ENCODE assay signal across 8 cellular contexts in the genomic region with DNA sequence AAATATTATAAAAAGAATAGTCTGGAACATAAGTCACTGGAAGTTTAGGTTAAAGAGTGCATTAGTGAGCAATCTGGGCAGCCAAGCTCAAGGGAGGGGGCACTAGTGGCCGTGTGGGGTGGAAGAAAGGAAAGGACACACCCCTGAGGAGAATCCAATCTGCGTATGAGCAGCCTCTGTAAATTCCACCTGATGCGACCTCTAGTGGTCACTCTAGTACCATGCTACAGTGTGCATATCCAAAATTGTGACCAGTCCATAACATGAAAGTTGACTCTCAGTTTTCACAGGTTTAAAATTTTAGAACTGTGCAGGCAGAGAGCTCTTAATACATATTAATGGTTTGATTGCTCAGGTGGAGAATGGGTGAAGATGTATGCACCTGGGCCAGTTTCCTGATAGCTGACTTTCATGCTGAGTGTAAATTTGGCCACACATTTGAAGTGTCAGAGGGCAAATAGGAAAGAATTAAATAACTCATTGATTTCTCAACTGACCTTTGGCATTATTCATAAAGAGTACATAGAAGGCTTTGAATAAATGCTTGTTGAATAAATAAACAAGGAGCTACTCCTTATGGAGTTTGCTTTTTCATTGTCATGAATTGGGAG.
DNase-seq lines count a peak whose midpoint lies in the region; ATAC-seq and TF ChIP-seq lines count a peak whose summit lies in the region.

No MANE protein-coding gene starts in this region.

- no peaks in the 10 kb centered on the region for H3K36me3 ChIP-seq in fibroblast of lung (ENCODE audit: control insufficient read depth, insufficient read depth, low read length)
- H3K36me3 ChIP-seq in neural cell (ENCODE audit: insufficient read depth, low read length) = no peaks in the 10 kb centered on the region
- no peaks in the 10 kb centered on the region for H3K36me3 ChIP-seq in aorta (ENCODE audit: control insufficient read depth in 1 of 2, insufficient read depth in 2 of 2, low read length in 1 of 2)

- H3K79me2 ChIP-seq in fibroblast of lung (ENCODE audit: control insufficient read depth, insufficient read depth, low read length) (no peaks in the 10 kb centered on the region), neural cell (replicated peaks; ENCODE audit: insufficient read depth, low read length) (no peaks in the 10 kb centered on the region)

- peak; percentile 72 for TF ChIP-seq RAD21 in neural cell (conservative IDR thresholded peaks at IDR 0.05)

- peak; percentile 92 for ATAC-seq in GM21360 (IDR thresholded peaks at IDR 0.05; ENCODE audit: unreplicated experiment)
- peak; percentile 98 for ATAC-seq in HG03520 (IDR thresholded peaks at IDR 0.05; ENCODE audit: unreplicated experiment)
- peak; percentile 88 for ATAC-seq in aorta (ENCODE audit: low FRiP score)

- 0% methylated on average over 3 of the region's 3 CpGs for WGBS in aorta, 2 donors

- TF ChIP-seq EP300 in neural cell (conservative IDR thresholded peaks at IDR 0.05; ENCODE audit: poor library complexity, severe bottlenecking) = no peak

- H3K4me1 ChIP-seq in fibroblast of lung (ENCODE audit: control insufficient read depth, extremely low read depth, insufficient read depth, low read length) = no peaks in the 10 kb centered on the region
- H3K4me1 ChIP-seq in aorta (ENCODE audit: control insufficient read depth in 1 of 2, insufficient read depth in 2 of 2, low read length in 2 of 2) = no peaks in the 10 kb centered on the region

- peak; percentile 86 to 94 for TF ChIP-seq CTCF in fibroblast of lung (conservative IDR thresholded peaks at IDR 0.05 in 1 of 2, IDR thresholded peaks at IDR 0.05 in 1 of 2; ENCODE audit: low read depth in 1 of 2, low read length in 2 of 2)
- TF ChIP-seq CTCF in neural cell (IDR thresholded peaks at IDR 0.05; ENCODE audit: poor library complexity, severe bottlenecking) = peak; percentile 82

- H2AFZ ChIP-seq in fibroblast of lung (ENCODE audit: low read length) (no peak overlapping the region), neural cell (ENCODE audit: low read depth, low read length) (no peak overlapping the region)

- no peaks in the 10 kb centered on the region for H3K9me3 ChIP-seq in fibroblast of lung (ENCODE audit: control insufficient read depth, insufficient read depth, low read depth, low read length)
- H3K9me3 ChIP-seq in neural cell (ENCODE audit: low read length) = no peaks in the 10 kb centered on the region
- no peaks in the 10 kb centered on the region for H3K9me3 ChIP-seq in aorta (ENCODE audit: control insufficient read depth, low read length)

- no peak overlapping the region for H3K4me3 ChIP-seq in fibroblast of lung (replicated peaks in 1 of 4; ENCODE audit: control extremely low read depth in 1 of 4, insufficient read depth in 1 of 4, low read depth in 3 of 4, low read length in 4 of 4)
- no peak overlapping the region for H3K4me3 ChIP-seq in neural cell (ENCODE audit: low read length)
- H3K4me3 ChIP-seq in aorta (ENCODE audit: low read length in 2 of 2) = no peak overlapping the region

- DNase-seq in Daoy (ENCODE audit: low read depth) = peak; percentile 50
- peak; percentile 78 for DNase-seq in NCI-H748 (lab: John Stamatoyannopoulos, UW; ENCODE audit: unreplicated experiment)
- DNase-seq in activated CD8-positive, alpha-beta memory T cell treated with anti-CD3 and anti-CD28 coated beads for 24 hours = peak; percentile 62
- DNase-seq in fibroblast of lung (ENCODE audit: low read depth in 2 of 2) = peak; percentile 46 to 61
- no peak for DNase-seq in aorta

- no peak overlapping the region for H3K9ac ChIP-seq in fibroblast of lung (ENCODE audit: insufficient read depth, low read length)
- H3K9ac ChIP-seq in neural cell (ENCODE audit: low read length) = no peak overlapping the region

- H4K20me1 ChIP-seq in fibroblast of lung (ENCODE audit: control insufficient read depth, extremely low read depth, insufficient read depth, low read length) (no peaks in the 10 kb centered on the region), neural cell (ENCODE audit: insufficient read depth) (no peaks in the 10 kb centered on the region)

- no peak overlapping the region for H3K27ac ChIP-seq in fibroblast of lung (ENCODE audit: insufficient read depth, low read length)
- no peak overlapping the region for H3K27ac ChIP-seq in neural cell (ENCODE audit: low read length)
- no peak overlapping the region for H3K27ac ChIP-seq in aorta (ENCODE audit: low read depth in 1 of 2, low read length in 2 of 2)

- H3K27me3 ChIP-seq in fibroblast of lung (ENCODE audit: control insufficient read depth, insufficient read depth, low read length) = no peaks in the 10 kb centered on the region
- H3K27me3 ChIP-seq in neural cell (ENCODE audit: insufficient read depth, low read depth, low read length) = no peaks in the 10 kb centered on the region
- H3K27me3 ChIP-seq in aorta (ENCODE audit: control insufficient read depth in 1 of 2, insufficient read depth in 2 of 2, low read length in 1 of 2) = no peaks in the 10 kb centered on the region

- intact Hi-C loops in aorta (cut with DNase I) = loop anchor here (5.0 to 10.0 kb wide), 2 partner anchors 110 to 248 kb away; a partner anchor contains a TSS

- no peaks in the 10 kb centered on the region for H3F3A ChIP-seq in neural cell (ENCODE audit: insufficient read depth, low read length, poor library complexity, severe bottlenecking)

- H3K4me2 ChIP-seq in fibroblast of lung (ENCODE audit: extremely low read depth, insufficient read depth, low read length) = no peak overlapping the region
- H3K4me2 ChIP-seq in neural cell (ENCODE audit: low read length) = no peak overlapping the region

- no peaks in the 10 kb centered on the region for H3K9me2 ChIP-seq in neural cell (ENCODE audit: insufficient read depth, low read length)

TF ChIP-seq in neural cell, 6 proteins besides CTCF, POLR2A, EP300 and RAD21:
- peak; percentile 86 for TF ChIP-seq SMC3 (conservative IDR thresholded peaks at IDR 0.05; ENCODE audit: poor library complexity)
- no peak for TF ChIP-seq POLR2AphosphoS5 (IDR thresholded peaks at IDR 0.05)

Comparison
In these comparisons a context has a peak if more than half of its experiments do, and no peak if none do; other contexts are left out.
1. DNase-seq: peak in Daoy (single experiment), NCI-H748 (single experiment), activated CD8-positive, alpha-beta memory T cell treated with anti-CD3 and anti-CD28 coated beads for 24 hours (single experiment) and fibroblast of lung (2 of 2); none in aorta (0 of 2).
2. Peak in every context shown above with its lines, with median percentiles within 50 percentile points of each other: ATAC-seq.